ENCODE assay signal across 18 cellular contexts in genomic region chr2:134149904-134150303, GRCh38.
DNase-seq lines count a peak whose midpoint lies in the region; ATAC-seq and TF ChIP-seq lines count a peak whose summit lies in the region.
"Had no signal": no experiment of that assay in that cellular context is flagged by ENCODE, and none has a peak within 500 bp of the region (broad histone marks: within the 10 kb centered on the region; RNA-seq: fewer than 3 reads in every experiment).

No MANE protein-coding gene starts in this region.

- no peak overlapping the region for H3K4me2 ChIP-seq in DND-41 (ENCODE audit: insufficient read depth, low read length)

- WGBS in endodermal cell (ENCODE audit: insufficient coverage in 1 of 2, insufficient read length in 1 of 2), 2 experiments = 65 to 67% methylated on average over 1 of the region's 1 CpG
- 100% methylated on average over 1 of the region's 1 CpG for WGBS in prostate gland

- H4K20me1 ChIP-seq in DND-41 (ENCODE audit: insufficient read depth, low read length) = peaks cover 47% of the 10 kb centered on the region

- no peak for DNase-seq in DND-41
- DNase-seq in NCI-H2171 (lab: John Stamatoyannopoulos, UW) = peak; percentile 14
- DNase-seq in endodermal cell = peak; percentile 77
- no peak for DNase-seq in naive B cell
- DNase-seq in prostate gland (ENCODE audit: low spot score) = no peak
- DNase-seq in NOMO-1 treated with dmso at 0.1 percent for 144 hours (lab: John Stamatoyannopoulos, UW; ENCODE audit: unreplicated experiment) = no peak
- DNase-seq in amniotic stem cell (lab: John Stamatoyannopoulos, UW) = no peak
- DNase-seq: activated CD4-positive, alpha-beta T cell treated with anti-CD3 and anti-CD28 coated beads, Interleukin-2, amount 50 U/mL, for 4 hours; activated naive CD4-positive, alpha-beta T cell treated with anti-CD3 and anti-CD28 coated beads for 36 hours; activated T-cell treated with anti-CD3 and anti-CD28 coated beads for 4 hours; BE2C; effector memory CD4-positive, alpha-beta T cell; NCI-H187; NCI-H446 treated with DMSO at 0.1 percent for 48 hours; SW 1271; upper lobe of right lung had no signal

- peaks cover 79% of the 10 kb centered on the region for H3K79me2 ChIP-seq in DND-41 (ENCODE audit: insufficient read depth, low read length)

- no peak overlapping the region for H3K4me3 Mint-ChIP-seq in endodermal cell
- H3K4me3 Mint-ChIP-seq in naive B cell = peak overlapping the region in 2 of 8 donors; percentile 20 to 75
- H3K4me3 Mint-ChIP-seq: activated naive CD4-positive, alpha-beta T cell treated with anti-CD3 and anti-CD28 coated beads for 36 hours had no signal

- H3K9me3 ChIP-seq in DND-41 (ENCODE audit: insufficient read depth, low read length, severe bottlenecking) (no peaks in the 10 kb centered on the region), endodermal cell (ENCODE audit: control insufficient read depth, low read length) (no peaks in the 10 kb centered on the region), prostate gland (no peaks in the 10 kb centered on the region)
- H3K9me3 ChIP-seq: BE2C, upper lobe of right lung had no signal

- H3K9ac ChIP-seq in DND-41 (ENCODE audit: low read depth, low read length) = no peak overlapping the region
- H3K9ac ChIP-seq in endodermal cell (ENCODE audit: extremely low read depth, low read length, poor library complexity, severe bottlenecking) = no peak overlapping the region

- ATAC-seq in DND-41 (ENCODE audit: insufficient read depth, low read depth) (0 out of 3 replicates have a peak, but pooled peaks have one; percentile 17), naive B cell (ENCODE audit: low read depth in 2 of 2) (no peak), HG02610 (IDR thresholded peaks at IDR 0.05; ENCODE audit: unreplicated experiment) (no peak)
- ATAC-seq: upper lobe of right lung had no signal

- TF ChIP-seq POLR2A in prostate gland (IDR thresholded peaks at IDR 0.05) = no peak

- no peak overlapping the region for H3K27ac Mint-ChIP-seq in endodermal cell
- peak overlapping the region; percentile 88 to 92 (median 90) for H3K27ac Mint-ChIP-seq in naive B cell
- H3K27ac Mint-ChIP-seq: activated naive CD4-positive, alpha-beta T cell treated with anti-CD3 and anti-CD28 coated beads for 36 hours had no signal

- no peak overlapping the region for H2AFZ ChIP-seq in DND-41 (ENCODE audit: low read depth, low read length)

- H3K27me3 Mint-ChIP-seq in endodermal cell (ENCODE audit: insufficient read depth) (no peaks in the 10 kb centered on the region), naive B cell (no peaks in the 10 kb centered on the region)

- TF ChIP-seq CTCF in DND-41 (IDR thresholded peaks at IDR 0.05; ENCODE audit: borderline replicate concordance, extremely low read depth, low read length, poor library complexity, severe bottlenecking) (no peak), endodermal cell (conservative IDR thresholded peaks at IDR 0.05) (no peak), prostate gland (IDR thresholded peaks at IDR 0.05) (no peak)

- no peaks in the 10 kb centered on the region for H3K9me3 Mint-ChIP-seq in endodermal cell
- H3K9me3 Mint-ChIP-seq in naive B cell = peaks cover 0 to 2% (median 0%) of the 10 kb centered on the region in 7 donors
- H3K9me3 Mint-ChIP-seq: activated naive CD4-positive, alpha-beta T cell treated with anti-CD3 and anti-CD28 coated beads for 36 hours had no signal

- intact Hi-C loops in prostate gland (cut with DNase I) = no loop called here

- H3K27ac ChIP-seq in DND-41 (ENCODE audit: low read length) (no peak overlapping the region), endodermal cell (ENCODE audit: low read depth, low read length) (no peak overlapping the region), prostate gland (no peak overlapping the region)
- H3K27ac ChIP-seq: upper lobe of right lung had no signal

- H3K27me3 ChIP-seq in DND-41 (ENCODE audit: insufficient read depth, low read length, poor library complexity) (no peaks in the 10 kb centered on the region), endodermal cell (ENCODE audit: control insufficient read depth, insufficient read depth, low read length, poor library complexity, severe bottlenecking) (no peaks in the 10 kb centered on the region), prostate gland (replicated peaks; ENCODE audit: insufficient read depth) (no peaks in the 10 kb centered on the region)
- H3K27me3 ChIP-seq: BE2C, upper lobe of right lung had no signal

- H3K4me1 ChIP-seq in DND-41 (ENCODE audit: insufficient read depth, low read length) = no peaks in the 10 kb centered on the region
- H3K4me1 ChIP-seq in endodermal cell (ENCODE audit: control insufficient read depth, insufficient read depth, low read length) = peaks cover 9% of the 10 kb centered on the region
- H3K4me1 ChIP-seq in prostate gland (replicated peaks) = no peaks in the 10 kb centered on the region
- H3K4me1 ChIP-seq: BE2C had no signal

- no peak overlapping the region for H3K4me3 ChIP-seq in DND-41 (ENCODE audit: low read depth in 1 of 2, low read length in 2 of 2)
- no peak overlapping the region for H3K4me3 ChIP-seq in endodermal cell (ENCODE audit: low read length)
- H3K4me3 ChIP-seq in prostate gland = no peak overlapping the region
- H3K4me3 ChIP-seq: lung, upper lobe of right lung had no signal

- peaks cover 14% of the 10 kb centered on the region for H3K36me3 ChIP-seq in DND-41 (ENCODE audit: insufficient read depth, low read length)
- H3K36me3 ChIP-seq in endodermal cell (ENCODE audit: control insufficient read depth, insufficient read depth, low read length) = no peaks in the 10 kb centered on the region
- H3K36me3 ChIP-seq in prostate gland = no peaks in the 10 kb centered on the region
- H3K36me3 ChIP-seq: BE2C, upper lobe of right lung had no signal

- H3K36me3 Mint-ChIP-seq in endodermal cell (ENCODE audit: low read depth) (peaks cover 12% of the 10 kb centered on the region), naive B cell (peaks cover 6 to 13% of the 10 kb centered on the region in 2 donors)

- H3K4me1 Mint-ChIP-seq in endodermal cell = peaks cover 21% of the 10 kb centered on the region
- H3K4me1 Mint-ChIP-seq in naive B cell = peaks cover 62 to 82% (median 79%) of the 10 kb centered on the region in 3 donors

Comparison
In these comparisons a context has a peak if more than half of its experiments do, and no peak if none do; other contexts are left out.
1. DNase-seq: peak in NCI-H2171 (single experiment) and endodermal cell (single experiment); none in DND-41 (single experiment), naive B cell (single experiment), prostate gland (single experiment), NOMO-1 treated with dmso at 0.1 percent for 144 hours (single experiment) and amniotic stem cell (single experiment).